ENCODE assay signal across 22 cellular contexts in the genomic region with DNA sequence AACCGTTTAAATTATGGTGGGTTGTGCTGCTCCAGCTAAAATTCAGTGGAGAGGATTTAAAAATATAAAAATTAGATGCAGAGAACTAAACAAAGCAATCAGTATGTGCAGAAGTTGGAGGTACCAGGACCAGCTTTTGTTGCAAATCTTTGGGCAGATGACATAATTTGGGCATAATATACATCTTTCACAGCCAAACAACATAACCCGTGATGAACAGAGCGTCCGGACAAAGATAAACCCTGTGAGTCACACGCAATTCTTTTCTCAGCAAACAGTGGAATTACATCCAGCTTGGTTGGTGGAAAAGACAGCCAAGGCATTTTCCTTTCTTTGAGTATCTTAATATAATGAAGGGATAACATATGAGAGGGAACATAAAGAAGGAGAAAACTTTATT.
DNase-seq lines count a peak whose midpoint lies in the region; ATAC-seq and TF ChIP-seq lines count a peak whose summit lies in the region.
"Had no signal": no experiment of that assay in that cellular context is flagged by ENCODE, and none has a peak within 500 bp of the region (broad histone marks: within the 10 kb centered on the region; RNA-seq: fewer than 3 reads in every experiment).

No MANE protein-coding gene starts in this region.

- H3K4me3 Mint-ChIP-seq in nephron = no peak overlapping the region
- H3K4me3 Mint-ChIP-seq: activated CD4-positive, alpha-beta T cell treated with anti-CD3 and anti-CD28 coated beads, Interleukin-2, amount 10 ng/mL, durations not matched to agents 7 days and 5 days; naive thymus-derived CD8-positive, alpha-beta T cell had no signal

- DNase-seq in AG08395 (ENCODE audit: low spot score) (peak; percentile 43), fibroblast of mammary gland (ENCODE audit: low read depth) (peak; percentile 28), SW 1271 (lab: John Stamatoyannopoulos, UW) (no peak), prostate gland (ENCODE audit: low spot score) (no peak), mesenteric fat pad (ENCODE audit: low spot score) (no peak)
- DNase-seq: activated CD4-positive, alpha-beta T cell treated with anti-CD3 and anti-CD28 coated beads, Interleukin-2, amount 10 ng/mL, durations not matched to agents 7 days and 5 days; activated naive CD4-positive, alpha-beta T cell; activated T-cell treated with anti-CD3 and anti-CD28 coated beads for 4 hours; GF-D8; naive thymus-derived CD8-positive, alpha-beta T cell; NCI-H1417; NCI-H524 treated with DMSO at 0.1 percent for 48 hours; psoas muscle; stimulated activated CD4-positive, alpha-beta T cell treated with anti-CD3 and anti-CD28 coated beads, Interleukin-12 subunit alpha, Interleukin-12 subunit beta, amount 100 ng/mL, for 4 hours; stimulated activated CD8-positive, alpha-beta memory T cell treated with anti-CD3 and anti-CD28 coated beads, Interleukin-4, amount 100 ng/mL, for 48 hours; T-helper 1 cell had no signal

- intact Hi-C loops in prostate gland (cut with DNase I) = no loop called here

- H3K36me3 Mint-ChIP-seq in nephron (ENCODE audit: low read depth) = no peaks in the 10 kb centered on the region
- H3K36me3 Mint-ChIP-seq: naive thymus-derived CD8-positive, alpha-beta T cell had no signal

- WGBS in prostate gland = 16% methylated on average over 5 of the region's 5 CpGs

- H3K4me1 ChIP-seq in prostate gland (replicated peaks) = no peaks in the 10 kb centered on the region
- H3K4me1 ChIP-seq: psoas muscle, vagina had no signal

- ATAC-seq in SK-N-SH treated with all-trans-retinoic acid at 6 μM for 48 hours = peak; percentile 54; the same call in 2 of the 3 replicates
- no peak for ATAC-seq in HG02970 (IDR thresholded peaks at IDR 0.05; ENCODE audit: low FRiP score, unreplicated experiment)
- ATAC-seq: GM12878; naive thymus-derived CD8-positive, alpha-beta T cell; psoas muscle had no signal

- H3K9me3 Mint-ChIP-seq in nephron = no peaks in the 10 kb centered on the region

- TF ChIP-seq CTCF in fibroblast of mammary gland (conservative IDR thresholded peaks at IDR 0.05; ENCODE audit: control insufficient read depth, insufficient read depth, low read depth, low read length) (no peak), nephron (IDR thresholded peaks at IDR 0.05; ENCODE audit: unreplicated experiment in 3 of 3) (no peak), prostate gland (IDR thresholded peaks at IDR 0.05) (no peak)

- TF ChIP-seq POLR2A in prostate gland (IDR thresholded peaks at IDR 0.05) = no peak

- no peak overlapping the region for H3K27ac ChIP-seq in prostate gland
- H3K27ac ChIP-seq: C4-2B, psoas muscle, vagina had no signal

- H3K4me3 ChIP-seq in fibroblast of mammary gland (ENCODE audit: control insufficient read depth, low read depth, low read length) = no peak overlapping the region
- H3K4me3 ChIP-seq in prostate gland = no peak overlapping the region
- H3K4me3 ChIP-seq: GM12878, psoas muscle, vagina had no signal

- H3K27me3 Mint-ChIP-seq in nephron (ENCODE audit: low read depth) = peaks cover 4% of the 10 kb centered on the region
- H3K27me3 Mint-ChIP-seq: activated CD4-positive, alpha-beta T cell treated with anti-CD3 and anti-CD28 coated beads, Interleukin-2, amount 10 ng/mL, durations not matched to agents 7 days and 5 days had no signal

- peaks cover 30% of the 10 kb centered on the region for H3K4me1 Mint-ChIP-seq in nephron
- H3K4me1 Mint-ChIP-seq: activated CD4-positive, alpha-beta T cell treated with anti-CD3 and anti-CD28 coated beads, Interleukin-2, amount 10 ng/mL, durations not matched to agents 7 days and 5 days; naive thymus-derived CD8-positive, alpha-beta T cell had no signal

- no peaks in the 10 kb centered on the region for H3K9me3 ChIP-seq in prostate gland
- H3K9me3 ChIP-seq: psoas muscle, vagina had no signal

- H3K27ac Mint-ChIP-seq in nephron = peak overlapping the region in 2 of 3 experiments; percentile 9 to 61
- H3K27ac Mint-ChIP-seq: activated CD4-positive, alpha-beta T cell treated with anti-CD3 and anti-CD28 coated beads, Interleukin-2, amount 10 ng/mL, durations not matched to agents 7 days and 5 days; naive thymus-derived CD8-positive, alpha-beta T cell had no signal

- H3K36me3 ChIP-seq in prostate gland = no peaks in the 10 kb centered on the region
- H3K36me3 ChIP-seq: vagina had no signal

- no peaks in the 10 kb centered on the region for H3K27me3 ChIP-seq in prostate gland (replicated peaks; ENCODE audit: insufficient read depth)
- H3K27me3 ChIP-seq: vagina had no signal

TF ChIP-seq in SK-N-SH treated with all-trans-retinoic acid at 6 μM for 48 hours, 23 proteins besides CTCF, POLR2A, EP300 and RAD21:
- TF ChIP-seq GLIS3 (CRISPR knock-in tag; IDR thresholded peaks at IDR 0.05) (no peak), ISL1 (CRISPR knock-in tag; IDR thresholded peaks at IDR 0.05) (peak; percentile 39), BACH2 (CRISPR knock-in tag; IDR thresholded peaks at IDR 0.05; ENCODE audit: borderline replicate concordance) (no peak)

Comparison
In these comparisons a context has a peak if more than half of its experiments do, and no peak if none do; other contexts are left out.
1. DNase-seq: peak in AG08395 (single experiment) and fibroblast of mammary gland (single experiment); none in SW 1271 (0 of 2), prostate gland (single experiment) and mesenteric fat pad (single experiment).